ENCODE assay signal across 34 cellular contexts in the genomic region with DNA sequence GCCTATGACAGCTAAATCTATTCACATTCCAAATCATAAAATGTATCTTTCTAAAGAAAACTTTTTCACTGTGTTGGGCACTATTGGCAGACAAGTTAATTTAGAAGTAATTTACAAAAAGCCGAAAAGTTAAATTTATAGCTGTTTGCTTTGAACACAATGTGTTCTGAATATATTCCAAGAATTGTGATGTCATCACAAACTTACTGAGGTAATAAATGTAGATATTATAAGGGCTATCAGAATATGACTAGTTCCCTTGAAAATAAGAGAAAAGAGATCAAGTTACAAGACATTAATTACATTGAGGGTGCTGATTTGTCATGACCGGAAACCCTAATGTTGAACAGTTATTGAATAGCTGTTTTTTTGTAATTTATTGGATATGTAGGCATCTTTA.
"Had no signal": no experiment of that assay in that cellular context is flagged by ENCODE, and none has a peak within 500 bp of the region (broad histone marks: within the 10 kb centered on the region; RNA-seq: fewer than 3 reads in every experiment).

No MANE protein-coding gene starts in this region.

- DNase-seq: Karpas-422, Kasumi-1, MG63, MM.1S, MV-4-11, NCI-H1048, NCI-H1092, NCI-H1092 treated with DMSO at 0.1 percent for 48 hours, NCI-H1105, NCI-H1105 treated with DMSO at 0.1 percent for 48 hours, NCI-H1417, NCI-H1417 treated with DMSO at 0.1 percent for 48 hours, NCI-H1436, NCI-H1436 treated with DMSO at 0.1 percent for 48 hours, NCI-H146, NCI-H1694, NCI-H1694 treated with DMSO at 0.1 percent for 48 hours, NCI-H187, NCI-H187 treated with DMSO at 0.1 percent for 48 hours, NCI-H1930, NCI-H2029, NCI-H2029 treated with DMSO at 0.1 percent for 48 hours, NCI-H2081, NCI-H2081 treated with DMSO at 0.1 percent for 48 hours, NCI-H2107, NCI-H2171, NCI-H2171 treated with DMSO at 0.1 percent for 48 hours, NCI-H2227 treated with DMSO at 0.1 percent for 48 hours, NCI-H226, NCI-H345, NCI-H446, NCI-H446 treated with DMSO at 0.1 percent for 48 hours, NCI-H510A, NCI-H510A treated with DMSO at 0.1 percent for 48 hours had no signal

- H3K4me3 ChIP-seq: MG63 had no signal

- H3K27me3 ChIP-seq: MG63 had no signal

- H3K9me3 ChIP-seq: MG63 had no signal

- H3K36me3 ChIP-seq: MG63 had no signal
